In the genomic region with DNA sequence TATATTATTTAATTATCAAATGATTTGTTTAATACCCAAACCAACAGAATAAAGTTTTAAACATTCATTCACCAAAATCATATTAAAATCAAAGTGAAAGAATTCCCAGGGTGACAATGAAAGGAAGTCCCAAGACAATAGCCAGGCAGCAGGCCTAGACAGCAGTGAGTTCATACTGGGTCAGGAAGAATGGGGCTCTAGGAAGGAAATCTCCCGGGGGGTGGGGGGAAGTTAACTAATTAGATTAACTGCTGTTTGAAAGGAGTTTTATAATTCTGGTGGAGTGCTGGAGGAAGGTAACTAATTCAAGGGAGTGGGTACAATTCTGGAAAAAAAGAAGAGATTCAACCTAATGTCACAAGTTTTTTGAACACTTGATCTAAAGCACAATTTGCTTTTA, we compare ENCODE assay signal across 1 cellular context.
TF ChIP-seq lines count a peak whose summit lies in the region.

No MANE protein-coding gene starts in this region.

TF ChIP-seq in WTC11, 78 proteins besides CTCF, POLR2A, EP300 and RAD21 (continued from another document):
- TF ChIP-seq, protein P1, sequence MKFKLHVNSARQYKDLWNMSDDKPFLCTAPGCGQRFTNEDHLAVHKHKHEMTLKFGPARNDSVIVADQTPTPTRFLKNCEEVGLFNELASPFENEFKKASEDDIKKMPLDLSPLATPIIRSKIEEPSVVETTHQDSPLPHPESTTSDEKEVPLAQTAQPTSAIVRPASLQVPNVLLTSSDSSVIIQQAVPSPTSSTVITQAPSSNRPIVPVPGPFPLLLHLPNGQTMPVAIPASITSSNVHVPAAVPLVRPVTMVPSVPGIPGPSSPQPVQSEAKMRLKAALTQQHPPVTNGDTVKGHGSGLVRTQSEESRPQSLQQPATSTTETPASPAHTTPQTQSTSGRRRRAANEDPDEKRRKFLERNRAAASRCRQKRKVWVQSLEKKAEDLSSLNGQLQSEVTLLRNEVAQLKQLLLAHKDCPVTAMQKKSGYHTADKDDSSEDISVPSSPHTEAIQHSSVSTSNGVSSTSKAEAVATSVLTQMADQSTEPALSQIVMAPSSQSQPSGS (CRISPR knock-in tag; IDR thresholded peaks at IDR 0.05; ENCODE audit: borderline replicate concordance, low read depth) = no peak
- TF ChIP-seq, protein P2, sequence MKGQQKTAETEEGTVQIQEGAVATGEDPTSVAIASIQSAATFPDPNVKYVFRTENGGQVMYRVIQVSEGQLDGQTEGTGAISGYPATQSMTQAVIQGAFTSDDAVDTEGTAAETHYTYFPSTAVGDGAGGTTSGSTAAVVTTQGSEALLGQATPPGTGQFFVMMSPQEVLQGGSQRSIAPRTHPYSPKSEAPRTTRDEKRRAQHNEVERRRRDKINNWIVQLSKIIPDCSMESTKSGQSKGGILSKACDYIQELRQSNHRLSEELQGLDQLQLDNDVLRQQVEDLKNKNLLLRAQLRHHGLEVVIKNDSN (CRISPR knock-in tag; IDR thresholded peaks at IDR 0.05) = no peak
- TF ChIP-seq NFATC4 (CRISPR knock-in tag; IDR thresholded peaks at IDR 0.05) = no peak
